ENCODE assay signal across 1 cellular context in the genomic region with DNA sequence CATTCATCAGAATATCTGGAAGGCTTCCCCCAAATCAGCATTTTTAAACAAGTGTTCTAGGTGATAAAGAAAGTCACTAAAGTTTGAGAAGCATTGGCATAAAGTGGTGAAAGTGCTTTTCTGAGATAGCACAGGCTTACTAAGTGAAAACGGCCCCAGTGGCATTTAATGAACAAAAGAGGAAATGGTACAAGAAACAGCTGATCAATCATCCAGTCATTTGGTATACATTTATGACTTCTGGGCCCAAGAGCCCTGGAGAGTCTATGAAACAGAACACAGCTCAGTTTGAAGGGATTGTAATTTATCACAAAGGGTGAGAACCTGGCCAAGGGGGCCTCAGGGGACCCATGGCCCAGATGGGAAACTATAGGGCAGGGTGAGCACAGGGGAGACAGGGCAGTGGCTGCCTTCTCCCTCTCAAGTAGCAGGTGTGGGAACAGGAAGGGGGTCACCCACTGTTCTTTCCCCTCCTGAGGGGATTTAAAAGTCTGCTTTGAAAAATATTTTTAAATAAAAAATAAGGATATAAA.
TF ChIP-seq lines count a peak whose summit lies in the region.

No MANE protein-coding gene starts in this region.

TF ChIP-seq in GM23338, 12 proteins besides CTCF, POLR2A, EP300 and RAD21 (continued from another document):
- TF ChIP-seq, protein P1, sequence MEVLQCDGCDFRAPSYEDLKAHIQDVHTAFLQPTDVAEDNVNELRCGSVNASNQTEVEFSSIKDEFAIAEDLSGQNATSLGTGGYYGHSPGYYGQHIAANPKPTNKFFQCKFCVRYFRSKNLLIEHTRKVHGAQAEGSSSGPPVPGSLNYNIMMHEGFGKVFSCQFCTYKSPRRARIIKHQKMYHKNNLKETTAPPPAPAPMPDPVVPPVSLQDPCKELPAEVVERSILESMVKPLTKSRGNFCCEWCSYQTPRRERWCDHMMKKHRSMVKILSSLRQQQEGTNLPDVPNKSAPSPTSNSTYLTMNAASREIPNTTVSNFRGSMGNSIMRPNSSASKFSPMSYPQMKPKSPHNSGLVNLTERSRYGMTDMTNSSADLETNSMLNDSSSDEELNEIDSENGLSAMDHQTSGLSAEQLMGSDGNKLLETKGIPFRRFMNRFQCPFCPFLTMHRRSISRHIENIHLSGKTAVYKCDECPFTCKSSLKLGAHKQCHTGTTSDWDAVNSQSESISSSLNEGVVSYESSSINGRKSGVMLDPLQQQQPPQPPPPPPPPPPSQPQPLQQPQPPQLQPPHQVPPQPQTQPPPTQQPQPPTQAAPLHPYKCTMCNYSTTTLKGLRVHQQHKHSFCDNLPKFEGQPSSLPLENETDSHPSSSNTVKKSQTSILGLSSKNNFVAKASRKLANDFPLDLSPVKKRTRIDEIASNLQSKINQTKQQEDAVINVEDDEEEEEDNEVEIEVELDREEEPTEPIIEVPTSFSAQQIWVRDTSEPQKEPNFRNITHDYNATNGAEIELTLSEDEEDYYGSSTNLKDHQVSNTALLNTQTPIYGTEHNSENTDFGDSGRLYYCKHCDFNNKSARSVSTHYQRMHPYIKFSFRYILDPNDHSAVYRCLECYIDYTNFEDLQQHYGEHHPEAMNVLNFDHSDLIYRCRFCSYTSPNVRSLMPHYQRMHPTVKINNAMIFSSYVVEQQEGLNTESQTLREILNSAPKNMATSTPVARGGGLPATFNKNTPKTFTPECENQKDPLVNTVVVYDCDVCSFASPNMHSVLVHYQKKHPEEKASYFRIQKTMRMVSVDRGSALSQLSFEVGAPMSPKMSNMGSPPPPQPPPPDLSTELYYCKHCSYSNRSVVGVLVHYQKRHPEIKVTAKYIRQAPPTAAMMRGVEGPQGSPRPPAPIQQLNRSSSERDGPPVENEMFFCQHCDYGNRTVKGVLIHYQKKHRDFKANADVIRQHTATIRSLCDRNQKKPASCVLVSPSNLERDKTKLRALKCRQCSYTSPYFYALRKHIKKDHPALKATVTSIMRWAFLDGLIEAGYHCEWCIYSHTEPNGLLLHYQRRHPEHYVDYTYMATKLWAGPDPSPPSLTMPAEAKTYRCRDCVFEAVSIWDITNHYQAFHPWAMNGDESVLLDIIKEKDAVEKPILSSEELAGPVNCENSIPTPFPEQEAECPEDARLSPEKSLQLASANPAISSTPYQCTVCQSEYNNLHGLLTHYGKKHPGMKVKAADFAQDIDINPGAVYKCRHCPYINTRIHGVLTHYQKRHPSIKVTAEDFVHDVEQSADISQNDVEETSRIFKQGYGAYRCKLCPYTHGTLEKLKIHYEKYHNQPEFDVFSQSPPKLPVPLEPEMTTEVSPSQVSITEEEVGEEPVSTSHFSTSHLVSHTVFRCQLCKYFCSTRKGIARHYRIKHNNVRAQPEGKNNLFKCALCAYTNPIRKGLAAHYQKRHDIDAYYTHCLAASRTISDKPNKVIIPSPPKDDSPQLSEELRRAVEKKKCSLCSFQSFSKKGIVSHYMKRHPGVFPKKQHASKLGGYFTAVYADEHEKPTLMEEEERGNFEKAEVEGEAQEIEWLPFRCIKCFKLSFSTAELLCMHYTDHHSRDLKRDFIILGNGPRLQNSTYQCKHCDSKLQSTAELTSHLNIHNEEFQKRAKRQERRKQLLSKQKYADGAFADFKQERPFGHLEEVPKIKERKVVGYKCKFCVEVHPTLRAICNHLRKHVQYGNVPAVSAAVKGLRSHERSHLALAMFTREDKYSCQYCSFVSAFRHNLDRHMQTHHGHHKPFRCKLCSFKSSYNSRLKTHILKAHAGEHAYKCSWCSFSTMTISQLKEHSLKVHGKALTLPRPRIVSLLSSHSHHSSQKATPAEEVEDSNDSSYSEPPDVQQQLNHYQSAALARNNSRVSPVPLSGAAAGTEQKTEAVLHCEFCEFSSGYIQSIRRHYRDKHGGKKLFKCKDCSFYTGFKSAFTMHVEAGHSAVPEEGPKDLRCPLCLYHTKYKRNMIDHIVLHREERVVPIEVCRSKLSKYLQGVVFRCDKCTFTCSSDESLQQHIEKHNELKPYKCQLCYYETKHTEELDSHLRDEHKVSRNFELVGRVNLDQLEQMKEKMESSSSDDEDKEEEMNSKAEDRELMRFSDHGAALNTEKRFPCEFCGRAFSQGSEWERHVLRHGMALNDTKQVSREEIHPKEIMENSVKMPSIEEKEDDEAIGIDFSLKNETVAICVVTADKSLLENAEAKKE (CRISPR knock-in tag; IDR thresholded peaks at IDR 0.05) = no peak
- TF ChIP-seq POLR2AphosphoS5 (IDR thresholded peaks at IDR 0.05; ENCODE audit: low read depth) = no peak
- TF ChIP-seq, protein P2, sequence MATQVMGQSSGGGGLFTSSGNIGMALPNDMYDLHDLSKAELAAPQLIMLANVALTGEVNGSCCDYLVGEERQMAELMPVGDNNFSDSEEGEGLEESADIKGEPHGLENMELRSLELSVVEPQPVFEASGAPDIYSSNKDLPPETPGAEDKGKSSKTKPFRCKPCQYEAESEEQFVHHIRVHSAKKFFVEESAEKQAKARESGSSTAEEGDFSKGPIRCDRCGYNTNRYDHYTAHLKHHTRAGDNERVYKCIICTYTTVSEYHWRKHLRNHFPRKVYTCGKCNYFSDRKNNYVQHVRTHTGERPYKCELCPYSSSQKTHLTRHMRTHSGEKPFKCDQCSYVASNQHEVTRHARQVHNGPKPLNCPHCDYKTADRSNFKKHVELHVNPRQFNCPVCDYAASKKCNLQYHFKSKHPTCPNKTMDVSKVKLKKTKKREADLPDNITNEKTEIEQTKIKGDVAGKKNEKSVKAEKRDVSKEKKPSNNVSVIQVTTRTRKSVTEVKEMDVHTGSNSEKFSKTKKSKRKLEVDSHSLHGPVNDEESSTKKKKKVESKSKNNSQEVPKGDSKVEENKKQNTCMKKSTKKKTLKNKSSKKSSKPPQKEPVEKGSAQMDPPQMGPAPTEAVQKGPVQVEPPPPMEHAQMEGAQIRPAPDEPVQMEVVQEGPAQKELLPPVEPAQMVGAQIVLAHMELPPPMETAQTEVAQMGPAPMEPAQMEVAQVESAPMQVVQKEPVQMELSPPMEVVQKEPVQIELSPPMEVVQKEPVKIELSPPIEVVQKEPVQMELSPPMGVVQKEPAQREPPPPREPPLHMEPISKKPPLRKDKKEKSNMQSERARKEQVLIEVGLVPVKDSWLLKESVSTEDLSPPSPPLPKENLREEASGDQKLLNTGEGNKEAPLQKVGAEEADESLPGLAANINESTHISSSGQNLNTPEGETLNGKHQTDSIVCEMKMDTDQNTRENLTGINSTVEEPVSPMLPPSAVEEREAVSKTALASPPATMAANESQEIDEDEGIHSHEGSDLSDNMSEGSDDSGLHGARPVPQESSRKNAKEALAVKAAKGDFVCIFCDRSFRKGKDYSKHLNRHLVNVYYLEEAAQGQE (IDR thresholded peaks at IDR 0.05; ENCODE audit: unreplicated experiment) = no peak
- no peak for TF ChIP-seq EZH2phosphoT487 (IDR thresholded peaks at IDR 0.05; ENCODE audit: unreplicated experiment)
- no peak for TF ChIP-seq STAT1 (IDR thresholded peaks at IDR 0.05; ENCODE audit: unreplicated experiment)
- TF ChIP-seq EZH2 (IDR thresholded peaks at IDR 0.05; ENCODE audit: low read depth, unreplicated experiment) = no peak
- TF ChIP-seq, protein P3, sequence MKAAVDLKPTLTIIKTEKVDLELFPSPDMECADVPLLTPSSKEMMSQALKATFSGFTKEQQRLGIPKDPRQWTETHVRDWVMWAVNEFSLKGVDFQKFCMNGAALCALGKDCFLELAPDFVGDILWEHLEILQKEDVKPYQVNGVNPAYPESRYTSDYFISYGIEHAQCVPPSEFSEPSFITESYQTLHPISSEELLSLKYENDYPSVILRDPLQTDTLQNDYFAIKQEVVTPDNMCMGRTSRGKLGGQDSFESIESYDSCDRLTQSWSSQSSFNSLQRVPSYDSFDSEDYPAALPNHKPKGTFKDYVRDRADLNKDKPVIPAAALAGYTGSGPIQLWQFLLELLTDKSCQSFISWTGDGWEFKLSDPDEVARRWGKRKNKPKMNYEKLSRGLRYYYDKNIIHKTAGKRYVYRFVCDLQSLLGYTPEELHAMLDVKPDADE (IDR thresholded peaks at IDR 0.05) = no peak
- no peak for TF ChIP-seq ZNF114 (CRISPR knock-in tag; IDR thresholded peaks at IDR 0.05)
- TF ChIP-seq CREB1 (CRISPR knock-in tag; IDR thresholded peaks at IDR 0.05; ENCODE audit: low read depth) = no peak
- no peak for TF ChIP-seq ZNF331 (CRISPR knock-in tag; IDR thresholded peaks at IDR 0.05; ENCODE audit: low read depth)
- no peak for TF ChIP-seq JUNB (IDR thresholded peaks at IDR 0.05; ENCODE audit: unreplicated experiment)
TF ChIP-seq in GM23338: peak in this region for 0.
